8 cellular contexts compared by ENCODE assay signal in genomic region chr19:44113138-44113783, GRCh38. TPM values are rescaled to one million over a fixed set of nuclear protein-coding genes. Genes with fewer than 3 reads are reported as not detected.
DNase-seq lines count a peak whose midpoint lies in the region; ATAC-seq and TF ChIP-seq lines count a peak whose summit lies in the region.

Gene ZNF225, plus strand, starts transcription at chr19:44113399. Its CDS starts 2,429 bp downstream, at chr19:44115828.

- H2BK120ac ChIP-seq in mesendoderm (ENCODE audit: low read depth, low read length) = no peak within 1 kb of the TSS

- H3K18ac ChIP-seq in mesendoderm (ENCODE audit: low read length) = no peak within 1 kb of the TSS

- H4K5ac ChIP-seq in mesendoderm (ENCODE audit: low read length) = no peak within 1 kb of the TSS

- peak within 1 kb of the TSS; percentile 85 for H3K9ac ChIP-seq in endodermal cell (ENCODE audit: extremely low read depth, low read length, poor library complexity, severe bottlenecking)
- peak within 1 kb of the TSS; percentile 87 for H3K9ac ChIP-seq in mesendoderm (ENCODE audit: low read length)

- peak within 1 kb of the TSS; percentile 66 for H3K4me2 ChIP-seq in mesendoderm (ENCODE audit: low read length)

- H3K4me1 ChIP-seq in endodermal cell (ENCODE audit: control insufficient read depth, insufficient read depth, low read length) = no peaks in the 10 kb centered on the region
- no peaks in the 10 kb centered on the region for H3K4me1 ChIP-seq in mesendoderm (ENCODE audit: control insufficient read depth, low read depth, low read length)

- H3K56ac ChIP-seq in mesendoderm (ENCODE audit: low read length) = peak within 1 kb of the TSS; percentile 84

- DNase-seq in COLO668 (lab: John Stamatoyannopoulos, UW; ENCODE audit: unreplicated experiment) (peak; percentile 93), HS-5 (ENCODE audit: low read depth) (peak; percentile 95), NOMO-1 (lab: John Stamatoyannopoulos, UW; ENCODE audit: unreplicated experiment in 2 of 2) (peak; percentile 86 to 94), endodermal cell (peak; percentile 98), mesendoderm (peak; percentile 100)
- peak; percentile 94 for DNase-seq in activated CD8-positive, alpha-beta memory T cell treated with anti-CD3 and anti-CD28 coated beads, Interleukin-2, amount 10 ng/mL, durations not matched to agents 7 days and 5 days
- DNase-seq in stimulated activated CD8-positive, alpha-beta memory T cell treated with anti-CD3 and anti-CD28 coated beads, Interleukin-12 subunit alpha, Interleukin-12 subunit beta, amount 100 ng/mL, for 4 hours (ENCODE audit: low read depth) = peak; percentile 68

- TF ChIP-seq CTCF in endodermal cell (conservative IDR thresholded peaks at IDR 0.05) = no peak

- H2BK5ac ChIP-seq in mesendoderm (ENCODE audit: low read length) = no peak within 1 kb of the TSS

- H3K79me2 ChIP-seq in mesendoderm (ENCODE audit: control insufficient read depth, insufficient read depth, low read length) = peaks cover 1% of the 10 kb centered on the region

- peaks cover 46% of the 10 kb centered on the region for H3K36me3 Mint-ChIP-seq in activated CD8-positive, alpha-beta memory T cell treated with anti-CD3 and anti-CD28 coated beads, Interleukin-2, amount 10 ng/mL, durations not matched to agents 7 days and 5 days
- H3K36me3 Mint-ChIP-seq in endodermal cell (ENCODE audit: low read depth) = peaks cover 51% of the 10 kb centered on the region

- H3K27me3 ChIP-seq in endodermal cell (ENCODE audit: control insufficient read depth, insufficient read depth, low read length, poor library complexity, severe bottlenecking) (no peaks in the 10 kb centered on the region), mesendoderm (ENCODE audit: insufficient read depth, low read length, poor library complexity) (no peaks in the 10 kb centered on the region)

- peak within 1 kb of the TSS; percentile 100 for H3K4me3 Mint-ChIP-seq in activated CD8-positive, alpha-beta memory T cell treated with anti-CD3 and anti-CD28 coated beads, Interleukin-2, amount 10 ng/mL, durations not matched to agents 7 days and 5 days
- H3K4me3 Mint-ChIP-seq in endodermal cell = peak within 1 kb of the TSS; percentile 97

- peaks cover 19% of the 10 kb centered on the region for H3K4me1 Mint-ChIP-seq in activated CD8-positive, alpha-beta memory T cell treated with anti-CD3 and anti-CD28 coated beads, Interleukin-2, amount 10 ng/mL, durations not matched to agents 7 days and 5 days
- peaks cover 3% of the 10 kb centered on the region for H3K4me1 Mint-ChIP-seq in endodermal cell

- peak within 1 kb of the TSS; percentile 99 for H3K4me3 ChIP-seq in endodermal cell (ENCODE audit: low read length)
- H3K4me3 ChIP-seq in mesendoderm (ENCODE audit: low read length) = peak within 1 kb of the TSS; percentile 83

- peaks cover 15% of the 10 kb centered on the region for H3K9me3 Mint-ChIP-seq in activated CD8-positive, alpha-beta memory T cell treated with anti-CD3 and anti-CD28 coated beads, Interleukin-2, amount 10 ng/mL, durations not matched to agents 7 days and 5 days (ENCODE audit: low read depth)
- peaks cover 35% of the 10 kb centered on the region for H3K9me3 Mint-ChIP-seq in endodermal cell

- no peak within 1 kb of the TSS for H3K23ac ChIP-seq in mesendoderm (ENCODE audit: low read length)

- H3K36me3 ChIP-seq in endodermal cell (ENCODE audit: control insufficient read depth, insufficient read depth, low read length) = peaks cover 18% of the 10 kb centered on the region
- no peaks in the 10 kb centered on the region for H3K36me3 ChIP-seq in mesendoderm (ENCODE audit: control insufficient read depth, insufficient read depth, low read length)

- H3K27ac Mint-ChIP-seq in activated CD8-positive, alpha-beta memory T cell treated with anti-CD3 and anti-CD28 coated beads, Interleukin-2, amount 10 ng/mL, durations not matched to agents 7 days and 5 days = peak within 1 kb of the TSS; percentile 93
- H3K27ac Mint-ChIP-seq in endodermal cell = peak within 1 kb of the TSS; percentile 96

- H3K79me1 ChIP-seq in mesendoderm (ENCODE audit: low read length) = no peaks in the 10 kb centered on the region

- H3K4ac ChIP-seq in mesendoderm (ENCODE audit: low read depth, low read length) = no peak within 1 kb of the TSS

- peak within 1 kb of the TSS; percentile 30 for H4K8ac ChIP-seq in mesendoderm (ENCODE audit: low read depth, low read length)

- 0% methylated on average over 35 to 44 of the region's 44 CpGs for WGBS in endodermal cell (ENCODE audit: insufficient coverage in 1 of 2, insufficient read length in 1 of 2), 2 experiments
- no CpG with 5 or more reads among the region's 44 CpGs for WGBS in mesendoderm (ENCODE audit: extremely low coverage, insufficient coverage, low lambda C conversion rate)

- H2AK5ac ChIP-seq in mesendoderm (ENCODE audit: low read length) = no peak within 1 kb of the TSS

- H2BK15ac ChIP-seq in mesendoderm (replicated peaks; ENCODE audit: low read depth) = no peak within 1 kb of the TSS

- H3K27ac ChIP-seq in endodermal cell (ENCODE audit: low read depth, low read length) (peak within 1 kb of the TSS; percentile 48), mesendoderm (ENCODE audit: low read depth, low read length) (no peak within 1 kb of the TSS)

- no peaks in the 10 kb centered on the region for H3K27me3 Mint-ChIP-seq in activated CD8-positive, alpha-beta memory T cell treated with anti-CD3 and anti-CD28 coated beads, Interleukin-2, amount 10 ng/mL, durations not matched to agents 7 days and 5 days
- H3K27me3 Mint-ChIP-seq in endodermal cell (ENCODE audit: insufficient read depth) = no peaks in the 10 kb centered on the region

- ATAC-seq in GM19468 (IDR thresholded peaks at IDR 0.05; ENCODE audit: extremely low read depth, unreplicated experiment) = peak; percentile 74
- ATAC-seq in activated CD8-positive, alpha-beta memory T cell treated with anti-CD3 and anti-CD28 coated beads, Interleukin-2, amount 10 ng/mL, durations not matched to agents 7 days and 5 days = peak; percentile 93

- peaks cover 12% of the 10 kb centered on the region for H3K9me3 ChIP-seq in endodermal cell (ENCODE audit: control insufficient read depth, low read length)

- CTCF ChIA-PET in activated CD8-positive, alpha-beta memory T cell treated with anti-CD3 and anti-CD28 coated beads, Interleukin-2, amount 10 ng/mL, durations not matched to agents 7 days and 5 days (lab: Charles Lee) = interaction anchor here (1.2 kb wide), 1 partner anchor 94 kb away, joined by 3 read pairs; no protein-coding TSS in a partner anchor

RNA-seq across cellular contexts. Expression of gene ZNF225, which starts in this region (rescaled TPM):
- total RNA-seq in activated CD8-positive, alpha-beta memory T cell treated with anti-CD3 and anti-CD28 coated beads, Interleukin-2, amount 10 ng/mL, durations not matched to agents 7 days and 5 days = 1 to 10 TPM; 4.2 to 6.2 TPM
- 1 to 10 TPM; 6.4 to 7.4 TPM for total RNA-seq in endodermal cell
- 5.0 TPM for polyA plus RNA-seq in endodermal cell (2013, experiment 1 of 2)
- polyA plus RNA-seq in endodermal cell (2013, experiment 2 of 2) = 4.5 TPM
- 1.6 TPM for polyA plus RNA-seq in mesendoderm (2013, experiment 1 of 2)
- 1.5 TPM for polyA plus RNA-seq in mesendoderm (2013, experiment 2 of 2)
